Comparison of ENCODE assay signal across 11 cellular contexts in genomic region chr4:891747-892146, GRCh38. TPM values are rescaled to one million over a fixed set of nuclear protein-coding genes. Genes with fewer than 3 reads are reported as not detected.
DNase-seq lines count a peak whose midpoint lies in the region; ATAC-seq and TF ChIP-seq lines count a peak whose summit lies in the region.
"Had no signal": no experiment of that assay in that cellular context is flagged by ENCODE, and none has a peak within 500 bp of the region (broad histone marks: within the 10 kb centered on the region; RNA-seq: fewer than 3 reads in every experiment).

No MANE protein-coding gene starts in this region.

- peaks cover 8% of the 10 kb centered on the region for H3K9me3 Mint-ChIP-seq in activated CD4-positive, alpha-beta T cell treated with anti-CD3 and anti-CD28 coated beads for 36 hours (ENCODE audit: low read depth)
- peaks cover 4% of the 10 kb centered on the region for H3K9me3 Mint-ChIP-seq in activated naive CD8-positive, alpha-beta T cell treated with anti-CD3 and anti-CD28 coated beads, Interleukin-2, amount 50 U/mL, for 24 hours
- peaks cover 5% of the 10 kb centered on the region for H3K9me3 Mint-ChIP-seq in neural progenitor cell

- H3K9me3 ChIP-seq in neural progenitor cell (ENCODE audit: low read depth), result no peaks in the 10 kb centered on the region
- H3K9me3 ChIP-seq: Peyer's patch had no signal

- ATAC-seq in activated CD4-positive, alpha-beta T cell treated with anti-CD3 and anti-CD28 coated beads for 36 hours, result peak; percentile 42
- no peak for ATAC-seq in activated naive CD8-positive, alpha-beta T cell treated with anti-CD3 and anti-CD28 coated beads, Interleukin-2, amount 50 U/mL, for 24 hours
- no peak for ATAC-seq in GM19452 (IDR thresholded peaks at IDR 0.05; ENCODE audit: unreplicated experiment)

- no peak overlapping the region for H3K4me3 Mint-ChIP-seq in activated CD4-positive, alpha-beta T cell treated with anti-CD3 and anti-CD28 coated beads for 36 hours
- H3K4me3 Mint-ChIP-seq in activated naive CD8-positive, alpha-beta T cell treated with anti-CD3 and anti-CD28 coated beads, Interleukin-2, amount 50 U/mL, for 24 hours, result no peak overlapping the region
- H3K4me3 Mint-ChIP-seq in neural progenitor cell, result no peak overlapping the region
- H3K4me3 Mint-ChIP-seq: B cell had no signal

- POLR2A ChIA-PET in activated CD4-positive, alpha-beta T cell treated with anti-CD3 and anti-CD28 coated beads for 36 hours (lab: Charles Lee), result no interaction called here

- no peak overlapping the region for H3K27ac ChIP-seq in neural progenitor cell
- H3K27ac ChIP-seq in caudate nucleus (ENCODE audit: low read depth, low read length), result no peak overlapping the region
- H3K27ac ChIP-seq: dorsolateral prefrontal cortex, Peyer's patch had no signal

- CTCF ChIA-PET in activated CD4-positive, alpha-beta T cell treated with anti-CD3 and anti-CD28 coated beads for 36 hours (lab: Charles Lee), result interaction anchor here (2.1 kb wide), 1 partner anchor 149 kb away, joined by 11 read pairs; no protein-coding TSS in a partner anchor

- H3K4me1 ChIP-seq in neural progenitor cell, result no peaks in the 10 kb centered on the region
- H3K4me1 ChIP-seq: Peyer's patch had no signal

- no peaks in the 10 kb centered on the region for H4K20me1 ChIP-seq in neural progenitor cell (ENCODE audit: low read depth)

- peak; percentile 63 for DNase-seq in activated CD4-positive, alpha-beta T cell treated with anti-CD3 and anti-CD28 coated beads for 36 hours
- DNase-seq in activated CD4-positive, alpha-beta T cell treated with anti-CD3 and anti-CD28 coated beads for 4 hours, result no peak
- DNase-seq in HuH-7 (ENCODE audit: low spot score), result peak; percentile 58
- peak; percentile 22 for DNase-seq in activated naive CD8-positive, alpha-beta T cell treated with anti-CD3 and anti-CD28 coated beads, Interleukin-2, amount 50 U/mL, for 24 hours
- peak; percentile 52 for DNase-seq in neural progenitor cell (ENCODE audit: low spot score)
- DNase-seq in caudate nucleus (lab: John Stamatoyannopoulos, UW), result no peak
- no peak for DNase-seq in SIG-M5 treated with dmso at 0.1 percent for 504 hours (lab: John Stamatoyannopoulos, UW; ENCODE audit: unreplicated experiment)
- DNase-seq: dorsolateral prefrontal cortex, Peyer's patch had no signal

- peak; percentile 48 for TF ChIP-seq CTCF in neural progenitor cell (IDR thresholded peaks at IDR 0.05)

- no peak overlapping the region for H2AFZ ChIP-seq in neural progenitor cell (replicated peaks)

- H3K4me3 ChIP-seq in neural progenitor cell, result no peak overlapping the region
- H3K4me3 ChIP-seq: dorsolateral prefrontal cortex, Peyer's patch had no signal

- no peaks in the 10 kb centered on the region for H3K27me3 Mint-ChIP-seq in activated CD4-positive, alpha-beta T cell treated with anti-CD3 and anti-CD28 coated beads for 36 hours
- H3K27me3 Mint-ChIP-seq in activated naive CD8-positive, alpha-beta T cell treated with anti-CD3 and anti-CD28 coated beads, Interleukin-2, amount 50 U/mL, for 24 hours, result no peaks in the 10 kb centered on the region
- H3K27me3 Mint-ChIP-seq in neural progenitor cell (ENCODE audit: insufficient read depth, low read depth), result peaks cover 5% of the 10 kb centered on the region
- H3K27me3 Mint-ChIP-seq: B cell had no signal

- peaks cover 7% of the 10 kb centered on the region for H3F3A ChIP-seq in neural progenitor cell (ENCODE audit: low read depth)

- H3K4me2 ChIP-seq in neural progenitor cell, result no peak overlapping the region

- no peaks in the 10 kb centered on the region for H3K27me3 ChIP-seq in neural progenitor cell
- H3K27me3 ChIP-seq: dorsolateral prefrontal cortex, Peyer's patch had no signal

- no peak overlapping the region for H3K9ac ChIP-seq in neural progenitor cell

- intact Hi-C loops in activated CD4-positive, alpha-beta T cell treated with anti-CD3 and anti-CD28 coated beads for 36 hours (cut with DNase I, micrococcal nuclease), result loop anchor here in 1 of 2 experiments (2.0 kb wide), 1 partner anchor 149 kb away; no protein-coding TSS in a partner anchor

- H3K36me3 Mint-ChIP-seq in activated CD4-positive, alpha-beta T cell treated with anti-CD3 and anti-CD28 coated beads for 36 hours (ENCODE audit: low read depth), result peaks cover 24% of the 10 kb centered on the region
- peaks cover 20% of the 10 kb centered on the region for H3K36me3 Mint-ChIP-seq in activated naive CD8-positive, alpha-beta T cell treated with anti-CD3 and anti-CD28 coated beads, Interleukin-2, amount 50 U/mL, for 24 hours (ENCODE audit: low read depth)
- peaks cover 16% of the 10 kb centered on the region for H3K36me3 Mint-ChIP-seq in neural progenitor cell

- no peaks in the 10 kb centered on the region for H3K4me1 Mint-ChIP-seq in activated CD4-positive, alpha-beta T cell treated with anti-CD3 and anti-CD28 coated beads for 36 hours
- H3K4me1 Mint-ChIP-seq in activated naive CD8-positive, alpha-beta T cell treated with anti-CD3 and anti-CD28 coated beads, Interleukin-2, amount 50 U/mL, for 24 hours, result no peaks in the 10 kb centered on the region
- no peaks in the 10 kb centered on the region for H3K4me1 Mint-ChIP-seq in neural progenitor cell
- H3K4me1 Mint-ChIP-seq: B cell had no signal

- no peaks in the 10 kb centered on the region for H3K36me3 ChIP-seq in neural progenitor cell

- no peak overlapping the region for H3K27ac Mint-ChIP-seq in activated CD4-positive, alpha-beta T cell treated with anti-CD3 and anti-CD28 coated beads for 36 hours
- no peak overlapping the region for H3K27ac Mint-ChIP-seq in activated naive CD8-positive, alpha-beta T cell treated with anti-CD3 and anti-CD28 coated beads, Interleukin-2, amount 50 U/mL, for 24 hours
- H3K27ac Mint-ChIP-seq in neural progenitor cell, result no peak overlapping the region
- H3K27ac Mint-ChIP-seq: B cell had no signal

- no peaks in the 10 kb centered on the region for H3K79me2 ChIP-seq in neural progenitor cell (ENCODE audit: low read depth)

RNA-seq across cellular contexts. Expression of gene GAK, which starts 40.4 kb away (rescaled TPM):
- 10 to 100 TPM; 82.9 to 88.0 TPM for total RNA-seq in activated CD4-positive, alpha-beta T cell treated with anti-CD3 and anti-CD28 coated beads for 36 hours
- total RNA-seq in neural progenitor cell (ENCODE audit: low replicate concordance), result 27.6 and 75.9 TPM in 2 replicates

RNA-seq across cellular contexts. Expression of gene TMEM175, which starts 40.5 kb away (rescaled TPM):
- total RNA-seq in activated CD4-positive, alpha-beta T cell treated with anti-CD3 and anti-CD28 coated beads for 36 hours, result 10 to 100 TPM; 15.2 to 17.3 TPM
- total RNA-seq in neural progenitor cell (ENCODE audit: low replicate concordance), result 4.4 and 10.1 TPM in 2 replicates

Comparison
In these comparisons a context has a peak if more than half of its experiments do, and no peak if none do; other contexts are left out.
1. DNase-seq: peak in activated CD4-positive, alpha-beta T cell treated with anti-CD3 and anti-CD28 coated beads for 36 hours (single experiment), HuH-7 (single experiment), activated naive CD8-positive, alpha-beta T cell treated with anti-CD3 and anti-CD28 coated beads, Interleukin-2, amount 50 U/mL, for 24 hours (single experiment) and neural progenitor cell (single experiment); none in activated CD4-positive, alpha-beta T cell treated with anti-CD3 and anti-CD28 coated beads for 4 hours (0 of 2), caudate nucleus (0 of 61) and SIG-M5 treated with dmso at 0.1 percent for 504 hours (single experiment).